27 cellular contexts compared by ENCODE assay signal in genomic region chr12:131404705-131405104, GRCh38.
DNase-seq lines count a peak whose midpoint lies in the region; ATAC-seq, FAIRE-seq and TF ChIP-seq lines count a peak whose summit lies in the region.
"Had no signal": no experiment of that assay in that cellular context is flagged by ENCODE, and none has a peak within 500 bp of the region (broad histone marks: within the 10 kb centered on the region; RNA-seq: fewer than 3 reads in every experiment).

No MANE protein-coding gene starts in this region.

- TF ChIP-seq EP300 in sigmoid colon (IDR thresholded peaks at IDR 0.05): no peak

- H3K4me3 ChIP-seq in IMR-90 (ENCODE audit: insufficient read depth, low read depth, low read length): no peak overlapping the region
- H3K4me3 ChIP-seq in bronchial epithelial cell (ENCODE audit: low read depth, low read length): no peak overlapping the region
- H3K4me3 ChIP-seq in sigmoid colon: no peak overlapping the region
- H3K4me3 ChIP-seq in kidney (ENCODE audit: low read length in 2 of 2): no peak overlapping the region
- H3K4me3 ChIP-seq: BLaER1, GM12878 had no signal

- CTCF ChIA-PET in IMR-90 (lab: Yijun Ruan, JAX): no interaction called here

- no peak overlapping the region for H3K27ac ChIP-seq in IMR-90 (ENCODE audit: insufficient read depth, low read length)
- H3K27ac ChIP-seq in sigmoid colon: no peak overlapping the region
- H3K27ac ChIP-seq in kidney (ENCODE audit: low read depth in 2 of 2, low read length in 2 of 2): no peak overlapping the region
- H3K27ac ChIP-seq: BLaER1 had no signal

- H2AK5ac ChIP-seq in IMR-90 (ENCODE audit: low read depth, low read length): no peak overlapping the region

- POLR2A ChIA-PET in IMR-90 (lab: Charles Lee; ENCODE audit: unreplicated experiment): no interaction called here

- TF ChIP-seq CTCF in IMR-90 (conservative IDR thresholded peaks at IDR 0.05; ENCODE audit: low read depth, low read length): no peak
- no peak for TF ChIP-seq CTCF in bronchial epithelial cell (IDR thresholded peaks at IDR 0.05; ENCODE audit: insufficient read depth, low read length, severe bottlenecking)
- no peak for TF ChIP-seq CTCF in sigmoid colon (IDR thresholded peaks at IDR 0.05)
- TF ChIP-seq CTCF in kidney (IDR thresholded peaks at IDR 0.05; ENCODE audit: borderline replicate concordance, extremely low read depth, insufficient read depth): no peak

- no peak for TF ChIP-seq POLR2A in IMR-90 (IDR thresholded peaks at IDR 0.05; ENCODE audit: low read depth, low read length)
- TF ChIP-seq POLR2A in sigmoid colon (IDR thresholded peaks at IDR 0.05): no peak

- FAIRE-seq in bronchial epithelial cell (lab: Jason Lieb, UNC): peak; percentile 72
- FAIRE-seq in kidney (lab: Jason Lieb, UNC): no peak
- FAIRE-seq: A204.1, D721Med, GM12878, GM12892, GM18507 had no signal

- H3K4ac ChIP-seq in IMR-90 (ENCODE audit: low read depth, low read length): no peak overlapping the region

- in situ Hi-C loops in IMR-90 (cut with MboI; ENCODE audit: low sequenced_read_pairs): no loop called here

- dilution Hi-C loops in IMR-90 (cut with HindIII; ENCODE audit: low sequenced_read_pairs, unreplicated experiment): no loop called here

- peaks cover 38% of the 10 kb centered on the region for H3K9me3 ChIP-seq in IMR-90 (ENCODE audit: control insufficient read depth, insufficient read depth, low read length)
- H3K9me3 ChIP-seq in sigmoid colon: no peaks in the 10 kb centered on the region
- H3K9me3 ChIP-seq in kidney (ENCODE audit: control insufficient read depth in 1 of 2, low read length in 2 of 2): no peaks in the 10 kb centered on the region
- H3K9me3 ChIP-seq: BE2C, BLaER1, Caco-2 had no signal

- no TSS peak for BruUV-seq in IMR-90 (replicated peaks; lab: Mats Ljungman, UMichigan)

- H2BK5ac ChIP-seq in IMR-90 (ENCODE audit: low read depth, low read length, poor library complexity, severe bottlenecking): peak overlapping the region; percentile 19

- no peak overlapping the region for H2BK120ac ChIP-seq in IMR-90 (ENCODE audit: low read depth, low read length)

- no peak overlapping the region for H3K14ac ChIP-seq in IMR-90 (replicated peaks; ENCODE audit: low read depth, low read length)

- ATAC-seq in IMR-90 (ENCODE audit: low read depth): no peak
- ATAC-seq: GM12878 had no signal

- H3K56ac ChIP-seq in IMR-90 (ENCODE audit: extremely low read depth, insufficient read depth, low read length): no peak overlapping the region

- no peaks in the 10 kb centered on the region for H3K27me3 ChIP-seq in IMR-90 (ENCODE audit: control insufficient read depth, insufficient read depth, low read length)
- H3K27me3 ChIP-seq in bronchial epithelial cell (ENCODE audit: control insufficient read depth, insufficient read depth, low read length): no peaks in the 10 kb centered on the region
- peaks cover 0 to 6% (median 0%) of the 10 kb centered on the region in 3 donors for H3K27me3 ChIP-seq in sigmoid colon
- H3K27me3 ChIP-seq: BE2C, BLaER1 had no signal

- no peak overlapping the region for H2BK20ac ChIP-seq in IMR-90 (ENCODE audit: low read depth, low read length)

- H4K20me1 ChIP-seq in IMR-90 (ENCODE audit: insufficient read depth, low read length): no peaks in the 10 kb centered on the region
- H4K20me1 ChIP-seq: BLaER1 had no signal

- H3K9me1 ChIP-seq in IMR-90 (ENCODE audit: insufficient read depth, low read length): no peaks in the 10 kb centered on the region

- H3K4me2 ChIP-seq in IMR-90 (ENCODE audit: low read depth, low read length): no peak overlapping the region
- H3K4me2 ChIP-seq: BLaER1 had no signal

- H4K5ac ChIP-seq in IMR-90 (ENCODE audit: low read depth, low read length): no peak overlapping the region

- no peak overlapping the region for H3K18ac ChIP-seq in IMR-90 (ENCODE audit: low read depth, low read length)

- no peak overlapping the region for H2BK15ac ChIP-seq in IMR-90 (ENCODE audit: low read depth, low read length)

- WGBS in IMR-90 (ENCODE audit: extremely low coverage in 2 of 2, insufficient read length in 1 of 2), 2 experiments: 42 to 100% methylated on average over 1 to 3 of the region's 3 CpGs
- 90 to 91% methylated on average over 3 of the region's 3 CpGs for WGBS in sigmoid colon, 2 donors

- TF ChIP-seq RAD21 in IMR-90 (IDR thresholded peaks at IDR 0.05; ENCODE audit: low read length): no peak

- H3K79me1 ChIP-seq in IMR-90 (ENCODE audit: low read depth in 1 of 2, low read length in 2 of 2): no peaks in the 10 kb centered on the region

- no peak overlapping the region for H2AFZ ChIP-seq in IMR-90 (replicated peaks; ENCODE audit: low read length, poor library complexity)

- H3K23ac ChIP-seq in IMR-90 (ENCODE audit: low read depth, low read length): no peak overlapping the region

- H3K4me1 ChIP-seq in IMR-90 (ENCODE audit: control insufficient read depth, insufficient read depth, low read length): no peaks in the 10 kb centered on the region
- peaks cover 0 to 11% (median 6%) of the 10 kb centered on the region in 4 donors for H3K4me1 ChIP-seq in sigmoid colon
- H3K4me1 ChIP-seq in kidney (ENCODE audit: control insufficient read depth in 1 of 2, insufficient read depth in 1 of 2, low read depth in 1 of 2, low read length in 2 of 2): no peaks in the 10 kb centered on the region
- H3K4me1 ChIP-seq: Caco-2 had no signal

- intact Hi-C loops in IMR-90 (cut with micrococcal nuclease): no loop called here
- intact Hi-C loops in sigmoid colon (cut with DNase I): no loop called here
- intact Hi-C loops in kidney (cut with DNase I): no loop called here

- H4K91ac ChIP-seq in IMR-90 (ENCODE audit: insufficient read depth, low read depth, low read length): no peak overlapping the region

- H3K9ac ChIP-seq in IMR-90 (ENCODE audit: low read depth, low read length) (no peak overlapping the region), kidney (ENCODE audit: low read length in 2 of 2) (no peak overlapping the region)
- H3K9ac ChIP-seq: BLaER1 had no signal

- H3K36me3 ChIP-seq in IMR-90 (ENCODE audit: control insufficient read depth, insufficient read depth, low read length) (no peaks in the 10 kb centered on the region), bronchial epithelial cell (ENCODE audit: control insufficient read depth, insufficient read depth, low read length) (no peaks in the 10 kb centered on the region), sigmoid colon (no peaks in the 10 kb centered on the region), kidney (ENCODE audit: control insufficient read depth in 1 of 2, insufficient read depth in 2 of 2, low read length in 2 of 2) (no peaks in the 10 kb centered on the region)
- H3K36me3 ChIP-seq: BE2C, BLaER1 had no signal

- DNase-seq in IMR-90 (no peak), bronchial epithelial cell (ENCODE audit: low read depth) (no peak), mesenteric fat pad (ENCODE audit: low spot score) (peak; percentile 14), sigmoid colon (peak; percentile 33), ureter (ENCODE audit: low spot score) (no peak), kidney (no peak), NCI-H146 (lab: John Stamatoyannopoulos, UW) (no peak)
- no peak for DNase-seq in activated CD8-positive, alpha-beta memory T cell treated with anti-CD3 and anti-CD28 coated beads, Interleukin-2, amount 50 U/mL, for 4 hours
- DNase-seq: 8988T; ACHN; BE2C; C1 segment of cervical spinal cord; Caco-2; Calu3; CD4-positive, alpha-beta memory T cell; CD4-positive, CD25-positive, alpha-beta regulatory T cell; DMS53; DMS79; DND-41; EL; GDM1 had no signal

- H2AK9ac ChIP-seq in IMR-90 (replicated peaks; ENCODE audit: low read depth, low read length, poor library complexity): no peak overlapping the region

- no peak overlapping the region for H4K8ac ChIP-seq in IMR-90 (ENCODE audit: low read depth in 2 of 2, low read length in 2 of 2)

TF ChIP-seq in IMR-90, 13 proteins besides CTCF, POLR2A, EP300 and RAD21:
- TF ChIP-seq RCOR1 (IDR thresholded peaks at IDR 0.05; ENCODE audit: insufficient replicate concordance, low read length): no peak
- no peak for TF ChIP-seq NFE2L2 (IDR thresholded peaks at IDR 0.05; ENCODE audit: low read depth, low read length)

Comparison
In these comparisons a context has a peak if more than half of its experiments do, and no peak if none do; other contexts are left out.
1. DNase-seq: peak in mesenteric fat pad (single experiment) and sigmoid colon (single experiment); none in IMR-90 (single experiment), bronchial epithelial cell (single experiment), activated CD8-positive, alpha-beta memory T cell treated with anti-CD3 and anti-CD28 coated beads, Interleukin-2, amount 50 U/mL, for 4 hours (single experiment), ureter (single experiment), kidney (single experiment) and NCI-H146 (single experiment).